In genomic region chr1:30471307-30471706, GRCh38 we compare ENCODE assay signal across 17 cellular contexts.
DNase-seq lines count a peak whose midpoint lies in the region; ATAC-seq and TF ChIP-seq lines count a peak whose summit lies in the region.
"Had no signal": no experiment of that assay in that cellular context is flagged by ENCODE, and none has a peak within 500 bp of the region (broad histone marks: within the 10 kb centered on the region; RNA-seq: fewer than 3 reads in every experiment).

No MANE protein-coding gene starts in this region.

- no peak overlapping the region for H3K4me3 Mint-ChIP-seq in CD14-positive monocyte

- no peak for ATAC-seq in GM21576 (IDR thresholded peaks at IDR 0.05; ENCODE audit: unreplicated experiment)
- ATAC-seq: PC-3, Right ventricle myocardium inferior had no signal

- H3K36me3 Mint-ChIP-seq in CD14-positive monocyte, result no peaks in the 10 kb centered on the region

- intact Hi-C loops in CD14-positive monocyte (cut with micrococcal nuclease), result no loop called here

- TF ChIP-seq CTCF in CD14-positive monocyte (IDR thresholded peaks at IDR 0.05), result no peak

- peak; percentile 5 for DNase-seq in activated CD4-positive, alpha-beta T cell treated with anti-CD3 and anti-CD28 coated beads for 48 hours
- no peak for DNase-seq in activated CD4-positive, alpha-beta T cell treated with anti-CD3 and anti-CD28 coated beads for 4 hours
- DNase-seq in Daoy (ENCODE audit: low read depth) (peak; percentile 29), NAMALWA (ENCODE audit: low spot score) (peak; percentile 10), kidney tubule cell (ENCODE audit: low spot score) (peak; percentile 36), CD14-positive monocyte (ENCODE audit: low spot score) (no peak), iPS-NIHi11 (ENCODE audit: low spot score) (no peak)
- DNase-seq: C1 segment of cervical spinal cord, H7, MV-4-11, NCI-H1417 treated with DMSO at 0.1 percent for 48 hours, NCI-H2029, NCI-H2171 treated with DMSO at 0.1 percent for 48 hours, NCI-H446 treated with DMSO at 0.1 percent for 48 hours, PC-3 had no signal

- H3K27ac Mint-ChIP-seq in CD14-positive monocyte, result no peak overlapping the region

- H3K4me1 Mint-ChIP-seq in CD14-positive monocyte, result no peaks in the 10 kb centered on the region

- H3K27me3 Mint-ChIP-seq in CD14-positive monocyte (ENCODE audit: low read depth in 3 of 3), result peaks cover 2 to 10% (median 2%) of the 10 kb centered on the region in 3 donors

- H3K9me3 Mint-ChIP-seq in CD14-positive monocyte, result no peaks in the 10 kb centered on the region

Comparison
In these comparisons a context has a peak if more than half of its experiments do, and no peak if none do; other contexts are left out.
1. DNase-seq: peak in activated CD4-positive, alpha-beta T cell treated with anti-CD3 and anti-CD28 coated beads for 48 hours (single experiment), Daoy (single experiment), NAMALWA (single experiment) and kidney tubule cell (single experiment); none in activated CD4-positive, alpha-beta T cell treated with anti-CD3 and anti-CD28 coated beads for 4 hours (0 of 2), CD14-positive monocyte (single experiment) and iPS-NIHi11 (single experiment).